ENCODE assay signal across 17 cellular contexts in the genomic region with DNA sequence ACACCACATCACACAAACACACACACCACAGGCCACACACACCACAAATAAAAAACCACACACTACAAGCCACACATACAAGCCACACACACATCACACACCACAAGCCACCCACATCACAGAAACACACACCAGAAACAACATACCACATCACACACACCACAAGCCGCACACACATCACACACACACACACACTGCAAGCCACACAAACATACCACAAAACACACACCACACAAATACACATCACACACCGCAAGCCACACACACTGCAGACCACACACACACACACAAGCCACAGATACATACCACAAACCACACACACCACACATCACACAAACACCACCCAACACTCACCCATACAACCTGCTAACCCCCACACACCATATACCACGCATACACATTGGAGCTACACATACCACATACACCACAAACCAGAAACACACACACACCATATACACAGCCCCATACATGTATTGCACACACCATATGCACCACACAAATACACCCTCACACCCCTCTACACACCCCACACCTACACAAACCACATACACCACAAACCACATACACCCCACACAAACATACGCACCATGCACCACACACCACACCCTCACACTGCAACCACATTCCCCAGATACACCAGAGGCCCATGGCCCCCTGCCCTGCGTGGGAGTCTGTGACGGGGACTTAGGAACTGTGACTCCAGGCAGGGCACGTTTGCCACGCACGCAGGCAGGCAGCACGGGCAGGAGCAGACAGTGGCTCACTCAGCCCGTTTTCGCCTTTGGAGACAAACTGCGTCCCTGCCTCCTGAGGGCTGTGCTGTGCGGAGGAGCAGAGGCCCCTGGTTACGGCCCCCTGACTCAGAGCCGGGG. TPM values are rescaled to one million over a fixed set of nuclear protein-coding genes. Genes with fewer than 3 reads are reported as not detected.
DNase-seq lines count a peak whose midpoint lies in the region; ATAC-seq and TF ChIP-seq lines count a peak whose summit lies in the region.
"Had no signal": no experiment of that assay in that cellular context is flagged by ENCODE, and none has a peak within 500 bp of the region (broad histone marks: within the 10 kb centered on the region; RNA-seq: fewer than 3 reads in every experiment).

No MANE protein-coding gene starts in this region.

- H3K27me3 Mint-ChIP-seq in activated naive CD4-positive, alpha-beta T cell treated with anti-CD3 and anti-CD28 coated beads for 36 hours (ENCODE audit: low read depth), result peaks cover 9% of the 10 kb centered on the region
- H3K27me3 Mint-ChIP-seq in T-helper 17 cell, result no peaks in the 10 kb centered on the region
- H3K27me3 Mint-ChIP-seq: IgD-negative memory B cell had no signal

- H3K4me3 ChIP-seq in fibroblast of the aortic adventitia (ENCODE audit: low read depth, low read length), result no peak overlapping the region
- H3K4me3 ChIP-seq: left lung had no signal

- no peaks in the 10 kb centered on the region for H3K4me1 Mint-ChIP-seq in activated naive CD4-positive, alpha-beta T cell treated with anti-CD3 and anti-CD28 coated beads for 36 hours (ENCODE audit: low read depth)
- H3K4me1 Mint-ChIP-seq in T-helper 17 cell, result no peaks in the 10 kb centered on the region

- intact Hi-C loops in activated naive CD4-positive, alpha-beta T cell treated with anti-CD3 and anti-CD28 coated beads for 36 hours (cut with micrococcal nuclease), result no loop called here

- peak; percentile 29 for DNase-seq in activated naive CD4-positive, alpha-beta T cell treated with Interleukin-2 at 50 U/mL for 16 hours
- DNase-seq in activated naive CD4-positive, alpha-beta T cell treated with anti-CD3 and anti-CD28 coated beads for 36 hours, result no peak
- DNase-seq in T-helper 17 cell, result no peak
- DNase-seq in fibroblast of the aortic adventitia (ENCODE audit: low read depth), result peak; percentile 21
- peak; percentile 40 for DNase-seq in stimulated activated CD8-positive, alpha-beta memory T cell treated with anti-CD3 and anti-CD28 coated beads, Interleukin-4, amount 100 ng/mL, for 48 hours
- DNase-seq in AML-193 (lab: John Stamatoyannopoulos, UW), result no peak
- no peak for DNase-seq in epidermal melanocyte (ENCODE audit: insufficient read length, low spot score)
- no peak for DNase-seq in DMS79 treated with DMSO at 0.1 percent for 48 hours (lab: John Stamatoyannopoulos, UW)
- DNase-seq: amniotic stem cell; DMS79; effector CD4-positive, alpha-beta T cell; left lung; NCI-H187 had no signal

- ATAC-seq in T-helper 17 cell, result peak; percentile 5
- ATAC-seq: HCT116, left lung had no signal

- CTCF ChIA-PET in activated naive CD4-positive, alpha-beta T cell treated with anti-CD3 and anti-CD28 coated beads for 36 hours (lab: Charles Lee), result no interaction called here

- no peaks in the 10 kb centered on the region for H3K9me3 ChIP-seq in T-helper 17 cell (ENCODE audit: control insufficient read depth, low read length, poor library complexity, severe bottlenecking)
- H3K9me3 ChIP-seq: neutrophil had no signal

- H3K36me3 Mint-ChIP-seq in activated naive CD4-positive, alpha-beta T cell treated with anti-CD3 and anti-CD28 coated beads for 36 hours (ENCODE audit: low read depth), result peaks cover under 1% of the 10 kb centered on the region
- peaks cover 2% of the 10 kb centered on the region for H3K36me3 Mint-ChIP-seq in T-helper 17 cell (ENCODE audit: low read depth)

- H3K4me3 Mint-ChIP-seq in activated naive CD4-positive, alpha-beta T cell treated with anti-CD3 and anti-CD28 coated beads for 36 hours, result no peak overlapping the region
- H3K4me3 Mint-ChIP-seq in T-helper 17 cell, result no peak overlapping the region
- H3K4me3 Mint-ChIP-seq: IgD-negative memory B cell had no signal

- H3K9me3 Mint-ChIP-seq in activated naive CD4-positive, alpha-beta T cell treated with anti-CD3 and anti-CD28 coated beads for 36 hours, result peaks cover 5% of the 10 kb centered on the region

- TF ChIP-seq CTCF in fibroblast of the aortic adventitia (IDR thresholded peaks at IDR 0.05; ENCODE audit: insufficient read depth, low read length), result no peak

- no peak overlapping the region for H3K27ac Mint-ChIP-seq in activated naive CD4-positive, alpha-beta T cell treated with anti-CD3 and anti-CD28 coated beads for 36 hours
- no peak overlapping the region for H3K27ac Mint-ChIP-seq in T-helper 17 cell
- H3K27ac Mint-ChIP-seq: IgD-negative memory B cell had no signal

RNA-seq across cellular contexts. Expression of a gene that starts 52.7 kb away (rescaled TPM):
- 10 to 100 TPM; 36.0 to 37.3 TPM for total RNA-seq in activated naive CD4-positive, alpha-beta T cell treated with anti-CD3 and anti-CD28 coated beads for 36 hours
- total RNA-seq in T-helper 17 cell, result 10 to 100 TPM; 26.0 to 26.3 TPM
- total RNA-seq in fibroblast of the aortic adventitia (ENCODE audit: low replicate concordance), result 5.2 and 33.4 TPM in 2 replicates

RNA-seq across cellular contexts. Expression of a gene that starts 55.2 kb away (rescaled TPM):
- not detected for total RNA-seq in activated naive CD4-positive, alpha-beta T cell treated with anti-CD3 and anti-CD28 coated beads for 36 hours
- not detected for total RNA-seq in T-helper 17 cell
- not detected in 2 replicates for total RNA-seq in fibroblast of the aortic adventitia (ENCODE audit: low replicate concordance)
- total RNA-seq: activated CD8-positive, alpha-beta memory T cell treated with anti-CD3 and anti-CD28 coated beads for 36 hours; left lung had no signal

Comparison
In these comparisons a context has a peak if more than half of its experiments do, and no peak if none do; other contexts are left out.
1. DNase-seq: peak in activated naive CD4-positive, alpha-beta T cell treated with Interleukin-2 at 50 U/mL for 16 hours (single experiment), fibroblast of the aortic adventitia (single experiment) and stimulated activated CD8-positive, alpha-beta memory T cell treated with anti-CD3 and anti-CD28 coated beads, Interleukin-4, amount 100 ng/mL, for 48 hours (single experiment); none in activated naive CD4-positive, alpha-beta T cell treated with anti-CD3 and anti-CD28 coated beads for 36 hours (single experiment), T-helper 17 cell (0 of 3), AML-193 (0 of 2), epidermal melanocyte (single experiment) and DMS79 treated with DMSO at 0.1 percent for 48 hours (single experiment).